Comparison of ENCODE assay signal across 20 cellular contexts in genomic region chr6:75458895-75459294, GRCh38. TPM values are rescaled to one million over a fixed set of nuclear protein-coding genes. Genes with fewer than 3 reads are reported as not detected.
A peak's percentile ranks its signal among the peaks of the same experiment; 100 is the strongest.
DNase-seq lines count a peak whose midpoint lies in the region; ATAC-seq and TF ChIP-seq lines count a peak whose summit lies in the region.
"Had no signal": no experiment of that assay in that cellular context is flagged by ENCODE, and none has a peak within 500 bp of the region (broad histone marks: within the 10 kb centered on the region; RNA-seq: fewer than 3 reads in every experiment).

No MANE protein-coding gene starts in this region.

- H3K4me3 ChIP-seq in SK-N-SH (ENCODE audit: low read depth in 2 of 2, low read length in 1 of 2): no peak overlapping the region
- no peak overlapping the region for H3K4me3 ChIP-seq in muscle layer of duodenum (ENCODE audit: low read depth in 1 of 2, low read length in 2 of 2)
- H3K4me3 ChIP-seq in OCI-LY7 (ENCODE audit: low read depth, low read length, poor library complexity, severe bottlenecking): no peak overlapping the region
- H3K4me3 ChIP-seq: skin epidermis, stomach had no signal

- ATAC-seq in SK-N-SH treated with all-trans-retinoic acid at 6 μM for 48 hours: peak; percentile 81
- ATAC-seq: HCT116; naive thymus-derived CD4-positive, alpha-beta T cell; PC-3 had no signal

- H4K20me1 ChIP-seq in SK-N-SH (ENCODE audit: insufficient read depth) (no peaks in the 10 kb centered on the region), OCI-LY7 (ENCODE audit: insufficient read depth, low read length) (no peaks in the 10 kb centered on the region)

- intact Hi-C loops in OCI-LY7 (cut with micrococcal nuclease; ENCODE audit: unreplicated experiment): no loop called here

- H3K79me2 ChIP-seq in SK-N-SH (ENCODE audit: insufficient read depth) (no peaks in the 10 kb centered on the region), OCI-LY7 (ENCODE audit: insufficient read depth, low read depth, low read length) (no peaks in the 10 kb centered on the region)

- no peak for DNase-seq in SK-N-SH
- peak; percentile 32 for DNase-seq in fibroblast of peridontal ligament (ENCODE audit: extremely low read depth)
- no peak for DNase-seq in GM20000 (ENCODE audit: low spot score)
- DNase-seq in midbrain (lab: John Stamatoyannopoulos, UW): no peak
- no peak for DNase-seq in NCI-H2081 (lab: John Stamatoyannopoulos, UW)
- no peak for DNase-seq in OCI-LY7 (ENCODE audit: low spot score)
- DNase-seq: Calu3; dermis blood vessel endothelial cell; kidney glomerular epithelial cell; MV-4-11; naive thymus-derived CD4-positive, alpha-beta T cell; NCI-H2227 treated with DMSO at 0.1 percent for 48 hours; PC-3; stomach had no signal

- no peak for TF ChIP-seq RAD21 in SK-N-SH (IDR thresholded peaks at IDR 0.05; ENCODE audit: low read length)

- no peaks in the 10 kb centered on the region for H3K36me3 ChIP-seq in SK-N-SH (replicated peaks in 1 of 2; ENCODE audit: control insufficient read depth in 1 of 2, insufficient read depth in 2 of 2, low read length in 1 of 2)
- H3K36me3 ChIP-seq in muscle layer of duodenum (ENCODE audit: control insufficient read depth in 1 of 2, insufficient read depth in 2 of 2, low read length in 2 of 2): no peaks in the 10 kb centered on the region
- H3K36me3 ChIP-seq in OCI-LY7 (ENCODE audit: insufficient read depth, low read length): no peaks in the 10 kb centered on the region
- H3K36me3 ChIP-seq: stomach had no signal

- TF ChIP-seq CTCF in SK-N-SH (IDR thresholded peaks at IDR 0.05) (no peak), GM20000 (IDR thresholded peaks at IDR 0.05; ENCODE audit: extremely low read depth, missing control alignments) (no peak), OCI-LY7 (conservative IDR thresholded peaks at IDR 0.05; ENCODE audit: low read length) (no peak)

- no peaks in the 10 kb centered on the region for H3K9me3 ChIP-seq in SK-N-SH
- H3K9me3 ChIP-seq in muscle layer of duodenum (ENCODE audit: control insufficient read depth in 1 of 2, low read length in 2 of 2): no peaks in the 10 kb centered on the region
- no peaks in the 10 kb centered on the region for H3K9me3 ChIP-seq in OCI-LY7 (ENCODE audit: low read length)
- H3K9me3 ChIP-seq: stomach had no signal

- H3K9me2 ChIP-seq in SK-N-SH (no peaks in the 10 kb centered on the region), OCI-LY7 (ENCODE audit: insufficient read depth, low read length) (no peaks in the 10 kb centered on the region)

- no peak for TF ChIP-seq EP300 in SK-N-SH (IDR thresholded peaks at IDR 0.05; ENCODE audit: borderline replicate concordance in 1 of 2, low read depth in 1 of 2, low read length in 1 of 2)

- H3K27me3 ChIP-seq in SK-N-SH (ENCODE audit: insufficient read depth) (no peaks in the 10 kb centered on the region), muscle layer of duodenum (ENCODE audit: low read depth, low read length) (no peaks in the 10 kb centered on the region)
- H3K27me3 ChIP-seq: stomach had no signal

- H3K9ac ChIP-seq in SK-N-SH: no peak overlapping the region

- H3K27ac ChIP-seq in SK-N-SH (ENCODE audit: low read depth in 2 of 2, low read length in 1 of 2) (peak overlapping the region in 1 of 2 experiments; percentile 18; a peak in 2 of 4 replicates), muscle layer of duodenum (ENCODE audit: low read length) (peak overlapping the region; percentile 68), OCI-LY7 (ENCODE audit: low read depth, low read length, poor library complexity, severe bottlenecking) (no peak overlapping the region)
- H3K27ac ChIP-seq: 22Rv1 had no signal

- BruUV-seq in OCI-LY7 (replicated peaks; lab: Mats Ljungman, UMichigan): no TSS peak

- 16% methylated on average over 4 of the region's 4 CpGs for WGBS in SK-N-SH (ENCODE audit: low lambda C conversion rate)

- H3K4me1 ChIP-seq in SK-N-SH (ENCODE audit: control insufficient read depth in 1 of 2, insufficient read depth in 2 of 2, low read depth in 1 of 2, low read length in 1 of 2): no peaks in the 10 kb centered on the region; a peak in 2 of 4 replicates
- peaks cover 0 to 32% of the 10 kb centered on the region in 2 donors for H3K4me1 ChIP-seq in muscle layer of duodenum (ENCODE audit: control insufficient read depth in 1 of 2, insufficient read depth in 2 of 2, low read length in 2 of 2)
- no peaks in the 10 kb centered on the region for H3K4me1 ChIP-seq in OCI-LY7 (ENCODE audit: insufficient read depth, low read length, poor library complexity, severe bottlenecking)

- POLR2A ChIA-PET in SK-N-SH (lab: Yijun Ruan, JAX) (no interaction called here), OCI-LY7 (lab: Charles Lee) (interaction anchor here (0.7 kb wide), 1 partner anchor 15 kb away, joined by 3 read pairs; no protein-coding TSS in a partner anchor)

- H3K4me2 ChIP-seq in SK-N-SH (no peak overlapping the region), OCI-LY7 (ENCODE audit: low read length) (no peak overlapping the region)

- no peak overlapping the region for H2AFZ ChIP-seq in SK-N-SH (ENCODE audit: low read depth)
- no peak overlapping the region for H2AFZ ChIP-seq in OCI-LY7 (ENCODE audit: low read length)

- no peaks in the 10 kb centered on the region for H3F3A ChIP-seq in SK-N-SH (replicated peaks; ENCODE audit: insufficient read depth)

- CTCF ChIA-PET in SK-N-SH (lab: Yijun Ruan, JAX): no interaction called here
- CTCF ChIA-PET in OCI-LY7 (lab: Charles Lee; ENCODE audit: unreplicated experiment): no interaction called here

TF ChIP-seq in SK-N-SH treated with all-trans-retinoic acid at 6 μM for 48 hours, 23 proteins besides CTCF, POLR2A, EP300 and RAD21:
- 0 out of 2 replicates have a peak, but pooled peaks have one; percentile 26 for TF ChIP-seq ZFP3 (CRISPR knock-in tag; IDR thresholded peaks at IDR 0.05)
- TF ChIP-seq ISL1 (CRISPR knock-in tag; IDR thresholded peaks at IDR 0.05): peak; percentile 93
- TF ChIP-seq ARNTL (CRISPR knock-in tag; IDR thresholded peaks at IDR 0.05; ENCODE audit: borderline replicate concordance, low read depth): no peak
- TF ChIP-seq CREB5 (CRISPR knock-in tag; IDR thresholded peaks at IDR 0.05; ENCODE audit: low read depth): peak; percentile 84
TF ChIP-seq in SK-N-SH treated with all-trans-retinoic acid at 6 μM for 48 hours: peak in this region for 3.

TF ChIP-seq in SK-N-SH, 30 proteins besides CTCF, POLR2A, EP300 and RAD21:
- TF ChIP-seq GABPA (IDR thresholded peaks at IDR 0.05; ENCODE audit: low read depth): no peak
- TF ChIP-seq CHD2 (IDR thresholded peaks at IDR 0.05; ENCODE audit: low read length, partially characterized antibody): no peak
- no peak for TF ChIP-seq USF2 (IDR thresholded peaks at IDR 0.05; ENCODE audit: borderline replicate concordance, low read depth, low read length)

RNA-seq across cellular contexts. Expression of gene FILIP1, which starts 34.7 kb away (rescaled TPM):
- 0.03 TPM in 2 replicates for polyA plus RNA-seq in SK-N-SH (2012; rRNA removed)
- 0.03 and 0.05 TPM in 2 replicates for polyA plus RNA-seq in SK-N-SH (2012; cell fraction: cytosol; rRNA removed)
- polyA plus RNA-seq in SK-N-SH (2012; cell fraction: nucleus; rRNA removed): 0.06 and 0.07 TPM in 2 replicates
- total RNA-seq in OCI-LY7 (2014; rRNA removed; shearing (Covaris generic)): not detected in 2 replicates
- total RNA-seq in OCI-LY7 (2022): not detected in 2 replicates
- total RNA-seq: Calu3, HT-29, PC-3 had no signal
